Comparison of ENCODE assay signal across 27 cellular contexts in the genomic region with DNA sequence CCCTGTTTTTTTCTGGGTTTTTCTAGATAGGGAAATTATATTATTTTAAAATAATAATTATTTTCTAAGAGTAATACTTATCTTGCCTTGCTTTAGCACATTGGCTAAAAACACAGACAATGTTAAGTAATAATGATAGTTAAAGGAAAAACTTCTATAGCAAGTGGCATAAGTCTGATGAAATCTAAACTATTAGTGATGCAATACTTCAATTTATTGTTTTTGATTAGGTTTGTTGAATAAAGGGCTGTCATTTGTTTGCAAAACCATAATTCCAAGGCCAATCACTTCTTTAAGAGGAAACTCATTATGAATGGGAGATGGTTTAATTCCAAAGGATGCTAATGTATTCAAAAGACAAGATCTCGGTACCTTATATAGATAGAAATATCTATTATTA.
"Had no signal": no experiment of that assay in that cellular context is flagged by ENCODE, and none has a peak within 500 bp of the region (broad histone marks: within the 10 kb centered on the region; RNA-seq: fewer than 3 reads in every experiment).

No MANE protein-coding gene starts in this region.

- H3K9me3 ChIP-seq: suprapubic skin, testis, thoracic aorta, thyroid gland, tibial artery, tibial nerve, transverse colon, upper lobe of left lung, upper lobe of right lung, uterus, vagina had no signal

- H3K27me3 ChIP-seq: stomach, suprapubic skin, testis, thyroid gland, tibial artery, tibial nerve, transverse colon, upper lobe of left lung, upper lobe of right lung, uterus, vagina had no signal

- H3K4me3 ChIP-seq: stomach, suprapubic skin, testis, thoracic aorta, thyroid gland, tibial artery, tibial nerve, transverse colon, upper lobe of left lung, upper lobe of right lung, uterus, vagina had no signal

- DNase-seq: stimulated activated CD4-positive, alpha-beta T cell treated with anti-CD3 and anti-CD28 coated beads, Interleukin-2, amount 100 ng/mL, for 48 hours; stimulated activated CD4-positive, alpha-beta T cell treated with anti-CD3 and anti-CD28 coated beads, Interleukin-4, amount 100 ng/mL, for 1 hour; stimulated activated CD4-positive, alpha-beta T cell treated with anti-CD3 and anti-CD28 coated beads, Interleukin-4, amount 100 ng/mL, for 24 hours; stimulated activated CD4-positive, alpha-beta T cell treated with anti-CD3 and anti-CD28 coated beads, Interleukin-4, amount 100 ng/mL, for 4 hours; stimulated activated CD8-positive, alpha-beta memory T cell treated with anti-CD3 and anti-CD28 coated beads, Interleukin-4, amount 100 ng/mL, for 48 hours; stimulated activated naive B cell treated with anti-CD40 and anti-IgM and Interleukin-4, amounts not matched to agents 10 μg/mL and 1 μg/mL and 100 μg/mL, for 72 hours; stimulated activated naive CD4-positive, alpha-beta T cell; stimulated activated naive CD4-positive, alpha-beta T cell treated with Interleukin-2 at 50 U/mL for 16 hours; stimulated activated naive CD8-positive, alpha-beta T cell treated with anti-CD3 and anti-CD28 coated beads, Interleukin-15, amount 100 ng/mL, for 72 hours; stimulated activated naive CD8-positive, alpha-beta T cell treated with anti-CD3 and anti-CD28 coated beads, Interleukin-15, Interleukin-2, amounts not matched to agents 100 U/mL and 50 U/mL, for 24 hours; stomach; substantia nigra; testis; thyroid gland; tibial artery; transverse colon; trophoblast cell; upper lobe of left lung; upper lobe of right lung; uterus had no signal

- H3K4me1 ChIP-seq: stomach, suprapubic skin, testis, thyroid gland, tibial nerve, transverse colon, upper lobe of left lung, upper lobe of right lung, uterus, vagina had no signal

- FAIRE-seq: urothelium cell line had no signal

- H3K36me3 ChIP-seq: stomach, suprapubic skin, thoracic aorta, thyroid gland, tibial artery, tibial nerve, transverse colon, upper lobe of left lung, upper lobe of right lung, uterus, vagina had no signal

- H3K27ac ChIP-seq: stomach, suprapubic skin, testis, thoracic aorta, thyroid gland, tibial artery, tibial nerve, transverse colon, upper lobe of left lung, upper lobe of right lung, uterus, vagina had no signal

- ATAC-seq: stimulated activated effector memory CD8-positive, alpha-beta T cell treated with anti-CD3 and anti-CD28 coated beads, Interleukin-12 subunit alpha, Interleukin-12 subunit beta, amount 100 ng/mL, for 72 hours; stimulated activated memory B cell treated with anti-CD40 and anti-IgM and Interleukin-4, amounts not matched to agents 10 μg/mL and 1 μg/mL and 100 μg/mL, for 72 hours; stimulated activated naive B cell treated with anti-CD40 and anti-IgM and Interleukin-4, amounts not matched to agents 10 μg/mL and 1 μg/mL and 100 μg/mL, for 72 hours; stimulated activated naive CD8-positive, alpha-beta T cell treated with anti-CD3 and anti-CD28 coated beads, Interleukin-15, amount 100 ng/mL, for 72 hours; stimulated activated naive CD8-positive, alpha-beta T cell treated with anti-CD3 and anti-CD28 coated beads, Interleukin-15, Interleukin-2, amounts not matched to agents 100 U/mL and 50 U/mL, for 24 hours; upper lobe of right lung had no signal
